In the genomic region with DNA sequence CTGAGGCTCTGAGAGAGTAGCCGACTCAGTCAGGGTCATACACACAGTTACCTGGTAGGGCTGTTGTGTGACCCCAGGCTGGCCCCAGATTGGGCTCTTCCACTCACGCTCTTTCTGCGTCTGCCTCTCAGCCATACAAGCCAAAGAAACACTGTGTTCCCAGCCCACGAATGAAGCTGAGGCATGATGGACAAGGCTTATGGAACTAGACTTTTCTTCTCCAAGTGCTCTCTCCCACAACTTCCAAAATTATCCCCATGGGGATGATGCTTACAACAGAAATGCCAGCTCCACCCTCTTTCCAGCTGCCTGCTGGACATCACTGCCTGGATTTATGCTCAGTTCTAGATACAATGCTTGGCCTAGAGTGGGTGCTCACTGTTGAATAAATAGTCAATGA, we compare ENCODE assay signal across 15 cellular contexts.
DNase-seq lines count a peak whose midpoint lies in the region; ATAC-seq and TF ChIP-seq lines count a peak whose summit lies in the region.
"Had no signal": no experiment of that assay in that cellular context is flagged by ENCODE, and none has a peak within 500 bp of the region (broad histone marks: within the 10 kb centered on the region; RNA-seq: fewer than 3 reads in every experiment).

No MANE protein-coding gene starts in this region.

- H3K4me1 ChIP-seq in parathyroid adenoma (peaks cover 62% of the 10 kb centered on the region), aorta (ENCODE audit: control insufficient read depth in 1 of 2, insufficient read depth in 2 of 2, low read length in 2 of 2) (peaks cover 2 to 4% of the 10 kb centered on the region in 2 donors)
- H3K4me1 ChIP-seq: HAP-1 had no signal

- H3K36me3 ChIP-seq in parathyroid adenoma (ENCODE audit: control insufficient read depth, insufficient read depth, low read length) (no peaks in the 10 kb centered on the region), aorta (ENCODE audit: control insufficient read depth in 1 of 2, insufficient read depth in 2 of 2, low read length in 1 of 2) (no peaks in the 10 kb centered on the region)
- H3K36me3 ChIP-seq: cardiac muscle cell, HAP-1 had no signal

- WGBS in aorta, 2 donors = 24 to 27% methylated on average over 4 of the region's 4 CpGs

- POLR2A ChIA-PET in activated CD8-positive, alpha-beta T cell treated with anti-CD3 and anti-CD28 coated beads, Interleukin-2, amount 10 ng/mL, durations not matched to agents 7 days and 5 days (lab: Charles Lee) = interaction anchor here (2.1 kb wide), 1 partner anchor 28 kb away, joined by 17 read pairs; no protein-coding TSS in a partner anchor
- POLR2A ChIA-PET in activated CD8-positive, alpha-beta T cell treated with anti-CD3 and anti-CD28 coated beads for 36 hours (lab: Charles Lee) = interaction anchor here (1.4 kb wide), 1 partner anchor 70 kb away, joined by 6 read pairs; no protein-coding TSS in a partner anchor

- intact Hi-C loops in activated CD8-positive, alpha-beta T cell treated with anti-CD3 and anti-CD28 coated beads for 36 hours (cut with micrococcal nuclease) = no loop called here
- intact Hi-C loops in aorta (cut with DNase I) = loop anchor here in 1 of 2 donors (5.0 to 10.0 kb wide), 2 partner anchors 69 to 818 kb away; no protein-coding TSS in a partner anchor

- peak overlapping the region; percentile 22 for H3K27ac Mint-ChIP-seq in activated CD8-positive, alpha-beta T cell treated with anti-CD3 and anti-CD28 coated beads, Interleukin-2, amount 10 ng/mL, durations not matched to agents 7 days and 5 days
- H3K27ac Mint-ChIP-seq in activated CD8-positive, alpha-beta T cell treated with anti-CD3 and anti-CD28 coated beads for 36 hours = no peak overlapping the region

- H3K4me2 ChIP-seq in parathyroid adenoma (ENCODE audit: low read length) = no peak overlapping the region
- H3K4me2 ChIP-seq: A549 had no signal

- H3K27me3 Mint-ChIP-seq in activated CD8-positive, alpha-beta T cell treated with anti-CD3 and anti-CD28 coated beads, Interleukin-2, amount 10 ng/mL, durations not matched to agents 7 days and 5 days (ENCODE audit: low read depth) = no peaks in the 10 kb centered on the region
- no peaks in the 10 kb centered on the region for H3K27me3 Mint-ChIP-seq in activated CD8-positive, alpha-beta T cell treated with anti-CD3 and anti-CD28 coated beads for 36 hours
- H3K27me3 Mint-ChIP-seq: T-cell had no signal

- H3K36me3 Mint-ChIP-seq in activated CD8-positive, alpha-beta T cell treated with anti-CD3 and anti-CD28 coated beads, Interleukin-2, amount 10 ng/mL, durations not matched to agents 7 days and 5 days (ENCODE audit: low read depth) = no peaks in the 10 kb centered on the region
- H3K36me3 Mint-ChIP-seq in activated CD8-positive, alpha-beta T cell treated with anti-CD3 and anti-CD28 coated beads for 36 hours (ENCODE audit: low read depth) = no peaks in the 10 kb centered on the region

- CTCF ChIA-PET in activated CD8-positive, alpha-beta T cell treated with anti-CD3 and anti-CD28 coated beads, Interleukin-2, amount 10 ng/mL, durations not matched to agents 7 days and 5 days (lab: Charles Lee) = interaction anchor here (0.8 to 1.8 kb wide), 2 partner anchors 29 to 161 kb away, joined by 5 to 9 read pairs; no protein-coding TSS in a partner anchor
- CTCF ChIA-PET in activated CD8-positive, alpha-beta T cell treated with anti-CD3 and anti-CD28 coated beads for 36 hours (lab: Charles Lee) = interaction anchor here (0.7 kb wide), 1 partner anchor 160 kb away, joined by 3 read pairs; no protein-coding TSS in a partner anchor

- no peak for ATAC-seq in activated CD8-positive, alpha-beta T cell treated with anti-CD3 and anti-CD28 coated beads, Interleukin-2, amount 10 ng/mL, durations not matched to agents 7 days and 5 days
- no peak for ATAC-seq in activated CD8-positive, alpha-beta T cell treated with anti-CD3 and anti-CD28 coated beads for 36 hours
- peak; percentile 62 for ATAC-seq in aorta (ENCODE audit: low FRiP score)
- ATAC-seq: A549 had no signal

- no peaks in the 10 kb centered on the region for H3K79me2 ChIP-seq in parathyroid adenoma

- H3K9me3 ChIP-seq in parathyroid adenoma (ENCODE audit: control insufficient read depth, low read length) (no peaks in the 10 kb centered on the region), aorta (ENCODE audit: control insufficient read depth, low read length) (no peaks in the 10 kb centered on the region)
- H3K9me3 ChIP-seq: A549, HAP-1 had no signal

- H3K4me3 Mint-ChIP-seq in activated CD8-positive, alpha-beta T cell treated with anti-CD3 and anti-CD28 coated beads, Interleukin-2, amount 10 ng/mL, durations not matched to agents 7 days and 5 days = no peak overlapping the region
- no peak overlapping the region for H3K4me3 Mint-ChIP-seq in activated CD8-positive, alpha-beta T cell treated with anti-CD3 and anti-CD28 coated beads for 36 hours

- no peak for TF ChIP-seq CTCF in activated CD8-positive, alpha-beta T cell treated with anti-CD3 and anti-CD28 coated beads for 36 hours (IDR thresholded peaks at IDR 0.05)
- TF ChIP-seq CTCF in parathyroid adenoma (IDR thresholded peaks at IDR 0.05) = no peak

- no peaks in the 10 kb centered on the region for H3K9me3 Mint-ChIP-seq in activated CD8-positive, alpha-beta T cell treated with anti-CD3 and anti-CD28 coated beads, Interleukin-2, amount 10 ng/mL, durations not matched to agents 7 days and 5 days (ENCODE audit: insufficient read depth)
- no peaks in the 10 kb centered on the region for H3K9me3 Mint-ChIP-seq in activated CD8-positive, alpha-beta T cell treated with anti-CD3 and anti-CD28 coated beads for 36 hours
- H3K9me3 Mint-ChIP-seq: T-cell had no signal

- peaks cover 48% of the 10 kb centered on the region for H3K4me1 Mint-ChIP-seq in activated CD8-positive, alpha-beta T cell treated with anti-CD3 and anti-CD28 coated beads, Interleukin-2, amount 10 ng/mL, durations not matched to agents 7 days and 5 days (ENCODE audit: low read depth)
- peaks cover 47% of the 10 kb centered on the region for H3K4me1 Mint-ChIP-seq in activated CD8-positive, alpha-beta T cell treated with anti-CD3 and anti-CD28 coated beads for 36 hours (ENCODE audit: low read depth)

- H3K27ac ChIP-seq in parathyroid adenoma = peak overlapping the region; percentile 99
- peak overlapping the region; percentile 61 to 77 for H3K27ac ChIP-seq in aorta (ENCODE audit: low read depth in 1 of 2, low read length in 2 of 2)

- no peak overlapping the region for H2AFZ ChIP-seq in parathyroid adenoma

- no peaks in the 10 kb centered on the region for H3K27me3 ChIP-seq in parathyroid adenoma (ENCODE audit: control insufficient read depth, insufficient read depth, low read length)
- H3K27me3 ChIP-seq in aorta (ENCODE audit: control insufficient read depth in 1 of 2, insufficient read depth in 2 of 2, low read length in 1 of 2) = no peaks in the 10 kb centered on the region
- H3K27me3 ChIP-seq: cardiac muscle cell had no signal

- no peak for DNase-seq in activated CD8-positive, alpha-beta T cell treated with anti-CD3 and anti-CD28 coated beads, Interleukin-2, amount 10 ng/mL, durations not matched to agents 7 days and 5 days
- DNase-seq in activated CD8-positive, alpha-beta T cell treated with anti-CD3 and anti-CD28 coated beads for 36 hours = no peak
- DNase-seq in fibroblast of gingiva (ENCODE audit: low read depth) (peak; percentile 70), aorta (no peak), NCI-H1436 treated with DMSO at 0.1 percent for 48 hours (lab: John Stamatoyannopoulos, UW) (no peak), dedifferentiated amniotic fluid mesenchymal stem cell (ENCODE audit: extremely low spot score) (no peak), NOMO-1 treated with DMSO at 0.1 percent for 48 hours (lab: John Stamatoyannopoulos, UW; ENCODE audit: unreplicated experiment) (no peak)
- DNase-seq: DMS79 treated with DMSO at 0.1 percent for 48 hours; NCI-H1694; stimulated activated naive CD4-positive, alpha-beta T cell treated with Interleukin-2 at 50 U/mL for 16 hours had no signal

- H3K4me3 ChIP-seq in parathyroid adenoma (ENCODE audit: low read depth, low read length) (no peak overlapping the region), aorta (ENCODE audit: low read length in 2 of 2) (no peak overlapping the region)
- H3K4me3 ChIP-seq: A549, cardiac muscle cell, HAP-1 had no signal

- H3K9ac ChIP-seq in parathyroid adenoma = no peak overlapping the region
